2 cellular contexts compared by ENCODE assay signal in genomic region chr1:21454904-21455303, GRCh38. TPM values are rescaled to one million over a fixed set of nuclear protein-coding genes. Genes with fewer than 3 reads are reported as not detected.
"Had no signal": no experiment of that assay in that cellular context is flagged by ENCODE, and none has a peak within 500 bp of the region (broad histone marks: within the 10 kb centered on the region; RNA-seq: fewer than 3 reads in every experiment).

No MANE protein-coding gene starts in this region.

RNA-seq across cellular contexts. Expression of gene ALPL, which starts 54.3 kb away (rescaled TPM):
- total RNA-seq: MCF 10A, OCI-LY7 had no signal
